11 cellular contexts compared by ENCODE assay signal in genomic region chr12:70660620-70661219, GRCh38. TPM values are rescaled to one million over a fixed set of nuclear protein-coding genes. Genes with fewer than 3 reads are reported as not detected.
DNase-seq lines count a peak whose midpoint lies in the region; ATAC-seq and TF ChIP-seq lines count a peak whose summit lies in the region.
"Had no signal": no experiment of that assay in that cellular context is flagged by ENCODE, and none has a peak within 500 bp of the region (broad histone marks: within the 10 kb centered on the region; RNA-seq: fewer than 3 reads in every experiment).

No MANE protein-coding gene starts in this region.

- H3K36me3 Mint-ChIP-seq in natural killer cell, result no peaks in the 10 kb centered on the region

- peaks cover 0 to 3% of the 10 kb centered on the region in 2 donors for H3K9me3 Mint-ChIP-seq in natural killer cell
- H3K9me3 Mint-ChIP-seq: T-helper 2 cell treated with Interferon-gamma antibody and Interleukin-4, amounts not matched to agents 5 μg/mL and 100 μg/mL, for 36 hours had no signal

- peaks cover 37% of the 10 kb centered on the region for H3K4me1 ChIP-seq in HAP-1

- H3K27ac Mint-ChIP-seq in natural killer cell, result peak overlapping the region; percentile 88 to 90
- H3K27ac Mint-ChIP-seq: T-helper 2 cell treated with Interferon-gamma antibody and Interleukin-4, amounts not matched to agents 5 μg/mL and 100 μg/mL, for 36 hours had no signal

- DNase-seq in GM04503 (ENCODE audit: low read depth), result peak; percentile 57
- DNase-seq in NCI-H460 (ENCODE audit: extremely low read depth, low read depth), result peak; percentile 51
- peak; percentile 67 for DNase-seq in dermis blood vessel endothelial cell
- peak; percentile 57 for DNase-seq in natural killer cell
- DNase-seq in NCI-H2171 (lab: John Stamatoyannopoulos, UW), result no peak
- no peak for DNase-seq in stimulated activated CD4-positive, alpha-beta T cell treated with anti-CD3 and anti-CD28 coated beads, Interleukin-4, amount 100 ng/mL, for 24 hours
- DNase-seq in amniotic stem cell (lab: John Stamatoyannopoulos, UW), result no peak
- no peak for DNase-seq in HAP-1 (ENCODE audit: low spot score in 2 of 2)
- DNase-seq: adrenal gland, NCI-H1417 had no signal

- H3K9me3 ChIP-seq in HAP-1, result no peaks in the 10 kb centered on the region
- H3K9me3 ChIP-seq: adrenal gland had no signal

- peaks cover 39 to 47% of the 10 kb centered on the region in 2 donors for H3K4me1 Mint-ChIP-seq in natural killer cell

- in situ Hi-C loops in HAP-1 (cut with MboI; ENCODE audit: low sequenced_read_pairs), result no loop called here

- H3K27me3 ChIP-seq in HAP-1 (ENCODE audit: low read depth), result no peaks in the 10 kb centered on the region
- H3K27me3 ChIP-seq: adrenal gland had no signal

- H3K27me3 Mint-ChIP-seq in natural killer cell (ENCODE audit: low read depth in 2 of 2), result no peaks in the 10 kb centered on the region

- peak overlapping the region; percentile 45 for H3K4me3 Mint-ChIP-seq in natural killer cell
- H3K4me3 Mint-ChIP-seq: T-helper 2 cell treated with Interferon-gamma antibody and Interleukin-4, amounts not matched to agents 5 μg/mL and 100 μg/mL, for 36 hours had no signal

- peak; percentile 85 to 92 (median 87) for ATAC-seq in natural killer cell

- H3K4me3 ChIP-seq in HAP-1, result no peak overlapping the region
- H3K4me3 ChIP-seq: adrenal gland had no signal

- TF ChIP-seq CTCF in natural killer cell (IDR thresholded peaks at IDR 0.05), result no peak

- H3K36me3 ChIP-seq in HAP-1 (replicated peaks), result no peaks in the 10 kb centered on the region
- H3K36me3 ChIP-seq: adrenal gland had no signal

- intact Hi-C loops in natural killer cell (cut with micrococcal nuclease), result loop anchor here (1.0 to 5.0 kb wide), 2 partner anchors 14 to 48 kb away; no protein-coding TSS in a partner anchor

RNA-seq across cellular contexts. Expression of gene PTPRB, which starts 23.5 kb away (rescaled TPM):
- 0.81 and 1.0 TPM in 2 replicates for total RNA-seq in NCI-H460 (2014; rRNA removed; shearing (Covaris generic))
- 0.01 and 0.05 TPM in 2 replicates for polyA plus RNA-seq in NCI-H460 (2014; cell fraction: nucleus; rRNA removed)
- total RNA-seq in dermis blood vessel endothelial cell (135 and 169 TPM in 2 replicates), natural killer cell (1 to 10 TPM; 2.3 to 7.8 (median 5.5) TPM)

Comparison
In these comparisons a context has a peak if more than half of its experiments do, and no peak if none do; other contexts are left out.
1. DNase-seq: peak in GM04503 (single experiment), NCI-H460 (single experiment), dermis blood vessel endothelial cell (single experiment) and natural killer cell (single experiment); none in NCI-H2171 (single experiment), stimulated activated CD4-positive, alpha-beta T cell treated with anti-CD3 and anti-CD28 coated beads, Interleukin-4, amount 100 ng/mL, for 24 hours (single experiment), amniotic stem cell (single experiment) and HAP-1 (0 of 2).
2. RNA of gene PTPRB, which starts 23.5 kb away (total RNA-seq): 135 to 169 TPM in dermis blood vessel endothelial cell; 2.3 to 7.8 TPM in natural killer cell and 0.81 to 1.0 TPM in NCI-H460; every median in the first group is over 10 times any median in the second.